ENCODE assay signal across 14 cellular contexts in the genomic region with DNA sequence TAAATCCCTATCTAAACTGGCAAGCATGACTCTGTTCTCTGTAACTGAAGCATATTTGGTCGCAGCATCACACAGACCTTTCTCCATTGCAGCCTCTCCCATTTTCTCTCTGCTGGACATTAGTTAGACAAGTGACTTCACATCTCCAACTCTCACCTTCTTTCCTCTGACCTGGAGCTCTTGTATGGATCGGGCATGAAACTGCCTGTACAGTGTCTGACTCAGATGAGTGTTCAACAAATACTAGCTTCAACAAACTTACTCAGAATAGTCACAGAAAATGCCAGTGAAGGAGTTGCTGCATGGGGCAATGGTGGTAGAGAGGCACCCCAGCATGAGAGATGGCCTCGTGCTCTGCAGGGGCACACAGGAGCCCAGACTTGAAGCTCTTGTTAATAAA.
DNase-seq lines count a peak whose midpoint lies in the region; ATAC-seq and TF ChIP-seq lines count a peak whose summit lies in the region.
"Had no signal": no experiment of that assay in that cellular context is flagged by ENCODE, and none has a peak within 500 bp of the region (broad histone marks: within the 10 kb centered on the region; RNA-seq: fewer than 3 reads in every experiment).

No MANE protein-coding gene starts in this region.

- no peak for ATAC-seq in activated CD8-positive, alpha-beta memory T cell treated with anti-CD3 and anti-CD28 coated beads, Interleukin-2, amount 10 ng/mL, durations not matched to agents 7 days and 5 days
- no peak for ATAC-seq in natural killer cell treated with Interleukin-12 subunit alpha and Interleukin-12 subunit beta and Interleukin-15 and Interleukin-18, amount 100 ng/mL, for 72 hours
- ATAC-seq in natural killer cell, result no peak
- ATAC-seq: CD8-positive, alpha-beta T cell had no signal

- TF ChIP-seq CTCF in natural killer cell (IDR thresholded peaks at IDR 0.05), result no peak

- no peak overlapping the region for H3K4me3 Mint-ChIP-seq in activated CD8-positive, alpha-beta memory T cell treated with anti-CD3 and anti-CD28 coated beads, Interleukin-2, amount 10 ng/mL, durations not matched to agents 7 days and 5 days
- no peak overlapping the region for H3K4me3 Mint-ChIP-seq in natural killer cell treated with Interleukin-12 subunit alpha and Interleukin-12 subunit beta and Interleukin-15 and Interleukin-18, amount 100 ng/mL, for 72 hours
- no peak overlapping the region for H3K4me3 Mint-ChIP-seq in natural killer cell
- H3K4me3 Mint-ChIP-seq: B cell; CD4-positive, CD25-positive, alpha-beta regulatory T cell; CD8-positive, alpha-beta T cell; HFFc6 had no signal

- CTCF ChIA-PET in activated CD8-positive, alpha-beta memory T cell treated with anti-CD3 and anti-CD28 coated beads, Interleukin-2, amount 10 ng/mL, durations not matched to agents 7 days and 5 days (lab: Charles Lee), result no interaction called here

- intact Hi-C loops in natural killer cell (cut with micrococcal nuclease), result no loop called here
- intact Hi-C loops in head of caudate nucleus (cut with DNase I), result no loop called here

- no peaks in the 10 kb centered on the region for H3K9me3 Mint-ChIP-seq in activated CD8-positive, alpha-beta memory T cell treated with anti-CD3 and anti-CD28 coated beads, Interleukin-2, amount 10 ng/mL, durations not matched to agents 7 days and 5 days (ENCODE audit: low read depth)
- no peaks in the 10 kb centered on the region for H3K9me3 Mint-ChIP-seq in natural killer cell treated with Interleukin-12 subunit alpha and Interleukin-12 subunit beta and Interleukin-15 and Interleukin-18, amount 100 ng/mL, for 72 hours
- H3K9me3 Mint-ChIP-seq in natural killer cell, result no peaks in the 10 kb centered on the region

- H3K27me3 Mint-ChIP-seq in activated CD8-positive, alpha-beta memory T cell treated with anti-CD3 and anti-CD28 coated beads, Interleukin-2, amount 10 ng/mL, durations not matched to agents 7 days and 5 days, result peaks cover 15% of the 10 kb centered on the region
- H3K27me3 Mint-ChIP-seq in natural killer cell treated with Interleukin-12 subunit alpha and Interleukin-12 subunit beta and Interleukin-15 and Interleukin-18, amount 100 ng/mL, for 72 hours, result peaks cover 12 to 18% of the 10 kb centered on the region in 2 donors
- peaks cover 16 to 23% of the 10 kb centered on the region in 2 donors for H3K27me3 Mint-ChIP-seq in natural killer cell (ENCODE audit: low read depth in 2 of 2)

- H3K4me1 Mint-ChIP-seq in activated CD8-positive, alpha-beta memory T cell treated with anti-CD3 and anti-CD28 coated beads, Interleukin-2, amount 10 ng/mL, durations not matched to agents 7 days and 5 days, result no peaks in the 10 kb centered on the region
- no peaks in the 10 kb centered on the region for H3K4me1 Mint-ChIP-seq in natural killer cell treated with Interleukin-12 subunit alpha and Interleukin-12 subunit beta and Interleukin-15 and Interleukin-18, amount 100 ng/mL, for 72 hours (ENCODE audit: low read depth in 2 of 2)
- no peaks in the 10 kb centered on the region for H3K4me1 Mint-ChIP-seq in natural killer cell
- H3K4me1 Mint-ChIP-seq: B cell; CD4-positive, CD25-positive, alpha-beta regulatory T cell had no signal

- peak; percentile 8 for DNase-seq in activated CD8-positive, alpha-beta memory T cell treated with anti-CD3 and anti-CD28 coated beads, Interleukin-2, amount 10 ng/mL, durations not matched to agents 7 days and 5 days
- no peak for DNase-seq in activated CD8-positive, alpha-beta memory T cell treated with anti-CD3 and anti-CD28 coated beads for 24 hours
- DNase-seq in natural killer cell treated with Interleukin-12 subunit alpha and Interleukin-12 subunit beta and Interleukin-15 and Interleukin-18, amount 100 ng/mL, for 72 hours (ENCODE audit: low spot score), result peak; percentile 15
- DNase-seq in natural killer cell (no peak), mesenteric fat pad (ENCODE audit: low spot score) (peak; percentile 18), head of caudate nucleus (no peak)
- DNase-seq: Caco-2; CD4-positive, CD25-positive, alpha-beta regulatory T cell; DMS153; DND-41; GOT3; HFFc6 had no signal

- no peaks in the 10 kb centered on the region for H3K36me3 Mint-ChIP-seq in activated CD8-positive, alpha-beta memory T cell treated with anti-CD3 and anti-CD28 coated beads, Interleukin-2, amount 10 ng/mL, durations not matched to agents 7 days and 5 days
- H3K36me3 Mint-ChIP-seq in natural killer cell treated with Interleukin-12 subunit alpha and Interleukin-12 subunit beta and Interleukin-15 and Interleukin-18, amount 100 ng/mL, for 72 hours, result no peaks in the 10 kb centered on the region
- no peaks in the 10 kb centered on the region for H3K36me3 Mint-ChIP-seq in natural killer cell
- H3K36me3 Mint-ChIP-seq: CD4-positive, CD25-positive, alpha-beta regulatory T cell had no signal

- no peak overlapping the region for H3K27ac Mint-ChIP-seq in activated CD8-positive, alpha-beta memory T cell treated with anti-CD3 and anti-CD28 coated beads, Interleukin-2, amount 10 ng/mL, durations not matched to agents 7 days and 5 days
- no peak overlapping the region for H3K27ac Mint-ChIP-seq in natural killer cell treated with Interleukin-12 subunit alpha and Interleukin-12 subunit beta and Interleukin-15 and Interleukin-18, amount 100 ng/mL, for 72 hours
- H3K27ac Mint-ChIP-seq in natural killer cell, result no peak overlapping the region
- H3K27ac Mint-ChIP-seq: B cell; CD8-positive, alpha-beta T cell; HFFc6 had no signal

Comparison
In these comparisons a context has a peak if more than half of its experiments do, and no peak if none do; other contexts are left out.
1. DNase-seq: peak in activated CD8-positive, alpha-beta memory T cell treated with anti-CD3 and anti-CD28 coated beads, Interleukin-2, amount 10 ng/mL, durations not matched to agents 7 days and 5 days (single experiment), natural killer cell treated with Interleukin-12 subunit alpha and Interleukin-12 subunit beta and Interleukin-15 and Interleukin-18, amount 100 ng/mL, for 72 hours (single experiment) and mesenteric fat pad (single experiment); none in activated CD8-positive, alpha-beta memory T cell treated with anti-CD3 and anti-CD28 coated beads for 24 hours (single experiment), natural killer cell (single experiment) and head of caudate nucleus (0 of 42).